ENCODE assay signal across 22 cellular contexts in the genomic region with DNA sequence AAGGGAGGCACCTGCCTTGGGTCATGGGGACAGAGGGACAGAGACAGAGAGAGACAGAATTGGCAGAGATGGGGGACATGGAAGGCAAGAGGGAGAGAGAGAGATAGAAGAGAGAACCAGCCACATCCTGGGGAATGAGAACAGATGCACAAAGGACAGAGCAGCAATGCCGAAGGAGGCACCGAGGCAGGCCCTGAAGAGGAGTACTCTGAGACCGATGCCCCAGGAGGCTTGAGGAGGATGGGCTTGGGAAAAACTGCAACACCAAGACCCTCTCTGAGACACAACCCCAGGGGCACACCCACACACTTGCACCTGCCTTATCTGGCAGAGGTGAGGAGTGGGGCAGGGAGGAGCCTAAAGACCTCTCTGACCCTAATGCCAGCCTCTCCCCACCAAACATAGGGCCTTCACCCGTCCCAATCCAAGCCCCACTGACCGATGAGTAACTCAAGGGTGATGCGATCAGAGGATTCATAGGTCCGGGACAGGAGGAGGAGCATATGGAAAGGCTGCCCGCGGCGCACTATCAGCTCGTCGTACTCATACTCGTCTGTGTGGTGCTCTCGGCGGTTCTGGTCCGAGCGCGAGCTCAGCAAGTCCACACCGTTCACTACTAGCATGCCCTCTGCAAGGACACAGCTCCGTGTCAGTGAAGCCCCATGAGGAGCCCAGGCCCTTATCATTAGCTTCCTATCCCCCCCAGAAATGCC. TPM values are rescaled to one million over a fixed set of nuclear protein-coding genes. Genes with fewer than 3 reads are reported as not detected.
DNase-seq lines count a peak whose midpoint lies in the region; ATAC-seq and TF ChIP-seq lines count a peak whose summit lies in the region.
"Had no signal": no experiment of that assay in that cellular context is flagged by ENCODE, and none has a peak within 500 bp of the region (broad histone marks: within the 10 kb centered on the region; RNA-seq: fewer than 3 reads in every experiment).

No MANE protein-coding gene starts in this region.

- DNase-seq in activated CD4-positive, alpha-beta T cell treated with anti-CD3 and anti-CD28 coated beads for 36 hours: no peak
- no peak for DNase-seq in activated CD4-positive, alpha-beta T cell treated with anti-CD3 and anti-CD28 coated beads, Interleukin-2, amount 50 U/mL, for 4 hours
- no peak for DNase-seq in endothelial cell (ENCODE audit: low spot score)
- DNase-seq in neural crest cell (ENCODE audit: low read depth, low spot score): no peak
- DNase-seq in spleen: peak; percentile 33
- DNase-seq in NCI-H2171 treated with DMSO at 0.1 percent for 48 hours (lab: John Stamatoyannopoulos, UW): no peak
- DNase-seq in brain microvascular endothelial cell: no peak
- DNase-seq: ACHN; CD8-positive, alpha-beta T cell; DND-41; GM23248; Karpas-422; NCI-H1694; NCI-H2081 treated with DMSO at 0.1 percent for 48 hours; NCI-H446; NCI-H526 treated with DMSO at 0.1 percent for 48 hours; SHP77 had no signal

- no peak for ATAC-seq in activated CD4-positive, alpha-beta T cell treated with anti-CD3 and anti-CD28 coated beads for 36 hours
- ATAC-seq in GM18861 (IDR thresholded peaks at IDR 0.05; ENCODE audit: unreplicated experiment): no peak
- ATAC-seq: CD8-positive, alpha-beta T cell had no signal

- no peaks in the 10 kb centered on the region for H3K4me1 ChIP-seq in spleen
- H3K4me1 ChIP-seq: HAP-1 had no signal

- peaks cover 7% of the 10 kb centered on the region for H3K36me3 Mint-ChIP-seq in activated CD4-positive, alpha-beta T cell treated with anti-CD3 and anti-CD28 coated beads for 36 hours (ENCODE audit: low read depth)
- no peaks in the 10 kb centered on the region for H3K36me3 Mint-ChIP-seq in endothelial cell (ENCODE audit: low read depth, unreplicated experiment)
- no peaks in the 10 kb centered on the region for H3K36me3 Mint-ChIP-seq in neural crest cell (ENCODE audit: low read depth)

- H3K27ac ChIP-seq in spleen: no peak overlapping the region
- H3K27ac ChIP-seq in brain microvascular endothelial cell: no peak overlapping the region
- H3K27ac ChIP-seq: 22Rv1; BLaER1 treated with 17β-estradiol and CSF1 and Interleukin-3, amounts not matched to agents 10 nM and 100 nM; GM23248 had no signal

- POLR2A ChIA-PET in activated CD4-positive, alpha-beta T cell treated with anti-CD3 and anti-CD28 coated beads for 36 hours (lab: Charles Lee): interaction anchor here (0.9 kb wide), 1 partner anchor 195 kb away, joined by 4 read pairs; no protein-coding TSS in a partner anchor

- WGBS in spleen, 5 donors: 89 to 97% (median 93%) methylated on average over 18 to 20 of the region's 20 CpGs

- no peak for TF ChIP-seq POLR2A in spleen (IDR thresholded peaks at IDR 0.05)

- no peaks in the 10 kb centered on the region for H3K27me3 Mint-ChIP-seq in activated CD4-positive, alpha-beta T cell treated with anti-CD3 and anti-CD28 coated beads for 36 hours
- H3K27me3 Mint-ChIP-seq in endothelial cell (ENCODE audit: unreplicated experiment) (peaks cover 8% of the 10 kb centered on the region), neural crest cell (ENCODE audit: low read depth) (no peaks in the 10 kb centered on the region)

- intact Hi-C loops in activated CD4-positive, alpha-beta T cell treated with anti-CD3 and anti-CD28 coated beads for 36 hours (cut with DNase I, micrococcal nuclease): no loop called here
- intact Hi-C loops in spleen (cut with DNase I; ENCODE audit: low total_unique reads): no loop called here

- peak overlapping the region; percentile 31 for H3K27ac Mint-ChIP-seq in activated CD4-positive, alpha-beta T cell treated with anti-CD3 and anti-CD28 coated beads for 36 hours
- H3K27ac Mint-ChIP-seq in endothelial cell (ENCODE audit: unreplicated experiment) (peak overlapping the region; percentile 22), neural crest cell (ENCODE audit: unreplicated experiment) (peak overlapping the region; percentile 94)
- H3K27ac Mint-ChIP-seq: CD8-positive, alpha-beta T cell had no signal

- no peaks in the 10 kb centered on the region for H3K4me1 Mint-ChIP-seq in activated CD4-positive, alpha-beta T cell treated with anti-CD3 and anti-CD28 coated beads for 36 hours
- H3K4me1 Mint-ChIP-seq in endothelial cell (ENCODE audit: unreplicated experiment) (peaks cover 7% of the 10 kb centered on the region), neural crest cell (no peaks in the 10 kb centered on the region)

- CTCF ChIA-PET in activated CD4-positive, alpha-beta T cell treated with anti-CD3 and anti-CD28 coated beads for 36 hours (lab: Charles Lee): interaction anchor here (0.8 to 0.9 kb wide), 2 partner anchors 19 to 49 kb away, joined by 3 to 7 read pairs; partner anchors contain the start of genes LTB4R2 and TINF2

- H3K4me3 Mint-ChIP-seq in activated CD4-positive, alpha-beta T cell treated with anti-CD3 and anti-CD28 coated beads for 36 hours: no peak overlapping the region
- no peak overlapping the region for H3K4me3 Mint-ChIP-seq in endothelial cell (ENCODE audit: unreplicated experiment)
- no peak overlapping the region for H3K4me3 Mint-ChIP-seq in neural crest cell
- H3K4me3 Mint-ChIP-seq: CD8-positive, alpha-beta T cell had no signal

- H3K4me3 ChIP-seq in spleen (no peak overlapping the region), brain microvascular endothelial cell (ENCODE audit: low read depth, low read length) (no peak overlapping the region)
- H3K4me3 ChIP-seq: BLaER1 treated with 17β-estradiol and CSF1 and Interleukin-3, amounts not matched to agents 10 nM and 100 nM; GM12878; GM23248; HAP-1 had no signal

- TF ChIP-seq CTCF in endothelial cell (IDR thresholded peaks at IDR 0.05; ENCODE audit: unreplicated experiment) (no peak), neural crest cell (conservative IDR thresholded peaks at IDR 0.05) (no peak), spleen (IDR thresholded peaks at IDR 0.05 in 8 of 11, conservative IDR thresholded peaks at IDR 0.05 in 3 of 11) (no peak), brain microvascular endothelial cell (IDR thresholded peaks at IDR 0.05; ENCODE audit: low read depth, low read length, missing control alignments) (no peak)

- H3K36me3 ChIP-seq in spleen (peaks cover 0 to 89% (median 14%) of the 10 kb centered on the region in 6 donors), brain microvascular endothelial cell (replicated peaks) (peaks cover 4% of the 10 kb centered on the region)
- H3K36me3 ChIP-seq: HAP-1 had no signal

- in situ Hi-C loops in brain microvascular endothelial cell (cut with HindIII; ENCODE audit: low pct_ligation_motif_present, low sequenced_read_pairs): no loop called here

- H3K27me3 ChIP-seq in spleen (replicated peaks in 1 of 7): no peaks in the 10 kb centered on the region
- H3K27me3 ChIP-seq in brain microvascular endothelial cell (replicated peaks): no peaks in the 10 kb centered on the region
- H3K27me3 ChIP-seq: BLaER1 treated with 17β-estradiol and CSF1 and Interleukin-3, amounts not matched to agents 10 nM and 100 nM had no signal

- H3K9me3 Mint-ChIP-seq in activated CD4-positive, alpha-beta T cell treated with anti-CD3 and anti-CD28 coated beads for 36 hours (ENCODE audit: low read depth): no peaks in the 10 kb centered on the region
- H3K9me3 Mint-ChIP-seq in endothelial cell (ENCODE audit: unreplicated experiment) (no peaks in the 10 kb centered on the region), neural crest cell (no peaks in the 10 kb centered on the region)
- H3K9me3 Mint-ChIP-seq: CD8-positive, alpha-beta T cell had no signal

- no peaks in the 10 kb centered on the region for H3K9me3 ChIP-seq in spleen
- H3K9me3 ChIP-seq: BLaER1 treated with 17β-estradiol and CSF1 and Interleukin-3, amounts not matched to agents 10 nM and 100 nM; HAP-1 had no signal

RNA-seq across cellular contexts. Expression of gene TGM1, which starts 1.6 kb away (rescaled TPM):
- total RNA-seq in activated CD4-positive, alpha-beta T cell treated with anti-CD3 and anti-CD28 coated beads for 36 hours: 1 to 10 TPM; 4.8 to 7.4 TPM
- 1.7 TPM for total RNA-seq in endothelial cell (ENCODE audit: unreplicated experiment)
- total RNA-seq in neural crest cell: 4.5 and 6.4 TPM in 2 replicates
- 1 to 10 TPM; 1.4 to 4.8 (median 2.8) TPM for total RNA-seq in spleen
- polyA plus RNA-seq in spleen: 1 to 10 TPM; 1.7 to 3.5 (median 2.3) TPM

RNA-seq across cellular contexts. Expression of gene RABGGTA, which starts 10.0 kb away (rescaled TPM):
- total RNA-seq in activated CD4-positive, alpha-beta T cell treated with anti-CD3 and anti-CD28 coated beads for 36 hours: 10 to 100 TPM; 52.1 to 56.0 TPM
- 17.7 TPM for total RNA-seq in endothelial cell (ENCODE audit: unreplicated experiment)
- total RNA-seq in neural crest cell: 22.8 and 25.4 TPM in 2 replicates
- total RNA-seq in spleen: 10 to 100 TPM; 41.7 to 63.0 (median 48.6) TPM
- 10 to 100 TPM; 22.5 to 46.7 (median 41.4) TPM for polyA plus RNA-seq in spleen

RNA-seq across cellular contexts. Expression of gene TINF2, which starts 19.0 kb away (rescaled TPM):
- 100 to 1,000 TPM in 1 of 2 experiments, 10 to 100 TPM in 1; 87.4 to 108 TPM for total RNA-seq in activated CD4-positive, alpha-beta T cell treated with anti-CD3 and anti-CD28 coated beads for 36 hours
- total RNA-seq in endothelial cell (ENCODE audit: unreplicated experiment) (25.4 TPM), neural crest cell (63.4 and 66.7 TPM in 2 replicates), spleen (100 to 1,000 TPM in 3 of 7 donors, 10 to 100 TPM in 4; 61.8 to 121 (median 99.5) TPM)
- 10 to 100 TPM; 55.7 to 60.8 (median 57.4) TPM for polyA plus RNA-seq in spleen

RNA-seq across cellular contexts. Expression of gene GMPR2, which starts 28.7 kb away (rescaled TPM):
- 10 to 100 TPM; 56.7 to 59.6 TPM for total RNA-seq in activated CD4-positive, alpha-beta T cell treated with anti-CD3 and anti-CD28 coated beads for 36 hours
- total RNA-seq in endothelial cell (ENCODE audit: unreplicated experiment) (61.3 TPM), neural crest cell (64.0 and 66.2 TPM in 2 replicates), spleen (10 to 100 TPM; 57.0 to 85.6 (median 82.6) TPM)
- 10 to 100 TPM; 42.2 to 57.9 (median 50.3) TPM for polyA plus RNA-seq in spleen

RNA-seq across cellular contexts. Expression of gene NEDD8, which starts 29.2 kb away (rescaled TPM):
- 100 to 1,000 TPM; 187 to 217 TPM for total RNA-seq in activated CD4-positive, alpha-beta T cell treated with anti-CD3 and anti-CD28 coated beads for 36 hours
- total RNA-seq in endothelial cell (ENCODE audit: unreplicated experiment): 154 TPM
- 191 and 208 TPM in 2 replicates for total RNA-seq in neural crest cell
- 100 to 1,000 TPM in 6 of 7 donors, 10 to 100 TPM in 1; 98.6 to 137 (median 122) TPM for total RNA-seq in spleen
- 100 to 1,000 TPM; 164 to 237 (median 228) TPM for polyA plus RNA-seq in spleen

Comparison
In these comparisons a context has a peak if more than half of its experiments do, and no peak if none do; other contexts are left out.
1. H3K27ac Mint-ChIP-seq: peak in every context shown above with its lines; median percentile 94 in neural crest cell; 31 in activated CD4-positive, alpha-beta T cell treated with anti-CD3 and anti-CD28 coated beads for 36 hours; 22 in endothelial cell.